Comparison of ENCODE assay signal across 13 cellular contexts in genomic region chr16:15855704-15856003, GRCh38. TPM values are rescaled to one million over a fixed set of nuclear protein-coding genes. Genes with fewer than 3 reads are reported as not detected.
DNase-seq lines count a peak whose midpoint lies in the region; ATAC-seq, FAIRE-seq and TF ChIP-seq lines count a peak whose summit lies in the region.
"Had no signal": no experiment of that assay in that cellular context is flagged by ENCODE, and none has a peak within 500 bp of the region (broad histone marks: within the 10 kb centered on the region; RNA-seq: fewer than 3 reads in every experiment).

No MANE protein-coding gene starts in this region.

- no peak overlapping the region for H2BK120ac ChIP-seq in H1 (replicated peaks; ENCODE audit: low read depth, low read length)

- H3K27me3 ChIP-seq in BLaER1 (peaks cover 60% of the 10 kb centered on the region), H1 (replicated peaks in 1 of 4; ENCODE audit: control insufficient read depth in 3 of 4, extremely low read depth in 1 of 4, insufficient read depth in 3 of 4, low read length in 3 of 4) (peaks cover 4 to 42% (median 31%) of the 10 kb centered on the region in 4 experiments), A673 (replicated peaks; ENCODE audit: insufficient read depth, low read depth, low read length, poor library complexity) (peaks cover 55% of the 10 kb centered on the region)

- H2BK5ac ChIP-seq in H1 (ENCODE audit: low read depth, low read length): no peak overlapping the region

- H3K36me3 ChIP-seq in BLaER1: no peaks in the 10 kb centered on the region
- no peaks in the 10 kb centered on the region for H3K36me3 ChIP-seq in H1 (ENCODE audit: control insufficient read depth in 2 of 4, insufficient read depth in 4 of 4, low read length in 3 of 4)
- no peaks in the 10 kb centered on the region for H3K36me3 ChIP-seq in A673 (ENCODE audit: insufficient read depth, low read length, poor library complexity, severe bottlenecking)
- H3K36me3 ChIP-seq: pancreas had no signal

- H3K79me2 ChIP-seq in H1 (ENCODE audit: control insufficient read depth in 1 of 2, insufficient read depth in 2 of 2, low read length in 2 of 2): no peaks in the 10 kb centered on the region

- H3K23me2 ChIP-seq in H1 (ENCODE audit: low read depth, low read length): peaks cover 12% of the 10 kb centered on the region

- intact Hi-C loops in A673 (cut with micrococcal nuclease; ENCODE audit: unreplicated experiment): no loop called here

- no peak overlapping the region for H2AFZ ChIP-seq in H1 (ENCODE audit: low read length)

- POLR2A ChIA-PET in H1 (lab: Charles Lee; ENCODE audit: partially characterized antibody) (no interaction called here), A673 (lab: Charles Lee; ENCODE audit: low non-redundant PET) (no interaction called here)

- no peak overlapping the region for H4K91ac ChIP-seq in H1 (replicated peaks; ENCODE audit: insufficient read length, low read length)

- no peak overlapping the region for H2BK20ac ChIP-seq in H1 (ENCODE audit: low read length)

- H3K9me3 ChIP-seq in BLaER1: no peaks in the 10 kb centered on the region
- no peaks in the 10 kb centered on the region for H3K9me3 ChIP-seq in H1 (ENCODE audit: insufficient read depth in 2 of 2, low read depth in 1 of 2, low read length in 1 of 2)
- no peaks in the 10 kb centered on the region for H3K9me3 ChIP-seq in A673 (ENCODE audit: low read depth, low read length, poor library complexity, severe bottlenecking)
- H3K9me3 ChIP-seq: pancreas had no signal

- no TSS peak for BruUV-seq in A673 (replicated peaks; lab: Mats Ljungman, UMichigan)

- no peak overlapping the region for H3K4ac ChIP-seq in H1 (replicated peaks; ENCODE audit: insufficient read length, low read depth, low read length)

- H3K56ac ChIP-seq in H1 (replicated peaks; ENCODE audit: insufficient read length, low read depth, low read length): no peak overlapping the region

- FAIRE-seq in H1 (lab: Jason Lieb, UNC): no peak
- FAIRE-seq: bronchial epithelial cell, pancreas had no signal

- H2BK15ac ChIP-seq in H1 (ENCODE audit: low read length): no peak overlapping the region

- H3K4me3 ChIP-seq in BLaER1 (no peak overlapping the region), H1 (ENCODE audit: extremely low read depth in 1 of 4, insufficient read depth in 2 of 4, low read depth in 3 of 4, low read length in 4 of 4) (no peak overlapping the region), A673 (ENCODE audit: low read depth, low read length, poor library complexity, severe bottlenecking) (no peak overlapping the region)
- H3K4me3 ChIP-seq: pancreas had no signal

- TF ChIP-seq CTCF in H1 (IDR thresholded peaks at IDR 0.05; ENCODE audit: control extremely low read depth in 1 of 3, insufficient read depth in 1 of 3, low read depth in 1 of 3, low read length in 3 of 3) (no peak), A673 (conservative IDR thresholded peaks at IDR 0.05; ENCODE audit: low read depth, low read length) (no peak)

- no peak for TF ChIP-seq POLR2A in H1 (IDR thresholded peaks at IDR 0.05; ENCODE audit: control extremely low read depth in 1 of 2, low read depth in 2 of 2, low read length in 2 of 2)

- H4K8ac ChIP-seq in H1 (ENCODE audit: extremely low read depth, insufficient read depth, low read length): no peak overlapping the region

- H3K18ac ChIP-seq in H1 (ENCODE audit: extremely low read depth, low read length): no peak overlapping the region

- no peaks in the 10 kb centered on the region for H3K79me1 ChIP-seq in H1 (ENCODE audit: low read depth, low read length)

- CTCF ChIA-PET in H1 (lab: Charles Lee; ENCODE audit: partially characterized antibody) (no interaction called here), A673 (lab: Charles Lee) (no interaction called here)

- H3K4me1 ChIP-seq in BLaER1 (peaks cover 35% of the 10 kb centered on the region), H1 (replicated peaks in 1 of 4; ENCODE audit: control insufficient read depth in 3 of 4, insufficient read depth in 4 of 4, low read length in 3 of 4) (no peaks in the 10 kb centered on the region; a peak in 2 of 7 replicates), A673 (ENCODE audit: insufficient read depth, low read length, poor library complexity, severe bottlenecking) (no peaks in the 10 kb centered on the region)

- H3K23ac ChIP-seq in H1 (ENCODE audit: insufficient read length): no peak overlapping the region

- H3K9ac ChIP-seq in BLaER1 (no peak overlapping the region), H1 (replicated peaks in 1 of 4; ENCODE audit: extremely low read depth in 1 of 4, low read depth in 3 of 4, low read length in 3 of 4) (no peak overlapping the region)

- H3K27ac ChIP-seq in BLaER1 (no peak overlapping the region), H1 (ENCODE audit: low read depth, low read length) (no peak overlapping the region), A673 (ENCODE audit: low read depth, low read length, poor library complexity, severe bottlenecking) (no peak overlapping the region)
- H3K27ac ChIP-seq: pancreas had no signal

- no peak overlapping the region for H2BK12ac ChIP-seq in H1 (ENCODE audit: low read depth, low read length)

- no peak for TF ChIP-seq RAD21 in H1 (IDR thresholded peaks at IDR 0.05 in 1 of 2, conservative IDR thresholded peaks at IDR 0.05 in 1 of 2; ENCODE audit: low read depth in 2 of 2, low read length in 2 of 2)

- no peak for DNase-seq in H1 (ENCODE audit: low read depth in 1 of 2, low spot score in 2 of 2)
- no peak for DNase-seq in activated CD4-positive, alpha-beta T cell treated with anti-CD3 and anti-CD28 coated beads for 4 hours
- no peak for DNase-seq in activated T-cell treated with anti-CD3 and anti-CD28 coated beads, Interleukin-2, amount 50 U/mL, for 48 hours
- no peak for DNase-seq in A673 (ENCODE audit: low spot score)
- no peak for DNase-seq in left lobe of liver (ENCODE audit: low spot score)
- DNase-seq: ACHN; activated CD4-positive, alpha-beta T cell treated with anti-CD3 and anti-CD28 coated beads, Interleukin-2, amount 10 ng/mL, durations not matched to agents 7 days and 5 days; pancreas had no signal

- H4K20me1 ChIP-seq in BLaER1: peaks cover 21% of the 10 kb centered on the region
- H4K20me1 ChIP-seq in H1 (replicated peaks in 1 of 2; ENCODE audit: control insufficient read depth in 1 of 2, insufficient read depth in 2 of 2, low read length in 2 of 2): no peaks in the 10 kb centered on the region

- no peak overlapping the region for H3K14ac ChIP-seq in H1 (ENCODE audit: insufficient read length)

- no peak for TF ChIP-seq EP300 in H1 (IDR thresholded peaks at IDR 0.05; ENCODE audit: borderline replicate concordance in 1 of 2, low read depth in 2 of 2, low read length in 2 of 2)

- peak; percentile 79 for ATAC-seq in GM19395 (IDR thresholded peaks at IDR 0.05; ENCODE audit: unreplicated experiment)
- peak; percentile 60 for ATAC-seq in HG02981 (IDR thresholded peaks at IDR 0.05; ENCODE audit: unreplicated experiment)
- no peak for ATAC-seq in left lobe of liver
- ATAC-seq: pancreas had no signal

- H4K5ac ChIP-seq in H1 (ENCODE audit: insufficient read length, low read depth, low read length): no peak overlapping the region

- 89% methylated on average over 5 of the region's 5 CpGs; no CpG with 5 or more reads in 1 of the 2 experiments for WGBS in H1 (ENCODE audit: extremely low coverage in 1 of 2, insufficient coverage in 1 of 2, insufficient read length in 1 of 2, insufficient replicate concordance in 2 of 2, low coverage in 1 of 2, low lambda C conversion rate in 2 of 2, missing lambda C conversion rate in 1 of 2), 2 experiments

- H3K4me2 ChIP-seq in BLaER1: peak overlapping the region; percentile 55
- no peak overlapping the region for H3K4me2 ChIP-seq in H1 (ENCODE audit: insufficient read depth in 1 of 2, low read depth in 2 of 2, low read length in 2 of 2)

- no peak overlapping the region for H2AK5ac ChIP-seq in H1 (ENCODE audit: low read depth, low read length)

TF ChIP-seq in H1, 55 proteins besides CTCF, POLR2A, EP300 and RAD21:
- TF ChIP-seq SUZ12 (IDR thresholded peaks at IDR 0.05; ENCODE audit: low read length): 0 out of 2 replicates have a peak, but pooled peaks have one; percentile 5
- TF ChIP-seq NRF1 (IDR thresholded peaks at IDR 0.05; ENCODE audit: low read depth, low read length): no peak

RNA-seq across cellular contexts. Expression of gene MYH11, which starts 1.2 kb away (rescaled TPM):
- 0.71 and 0.78 TPM in 2 replicates for total RNA-seq in H1 (2021; fragmentation: NEBNext Ultra II Directional; extraction: Animal tissue kit (Norgen Biotek cat#: 25700))
- 0.11 and 0.20 TPM in 2 replicates for polyA plus RNA-seq in H1 (2011; rRNA removed)
- 0.40 TPM for polyA plus RNA-seq in H1 (2011; cell fraction: cytosol; rRNA removed)
- 0.39 TPM for polyA plus RNA-seq in H1 (2011; cell fraction: nucleus; rRNA removed)
- 0.93 to 1.4 TPM (median 1.0 TPM) in 4 replicates for polyA plus RNA-seq in H1 (2012, experiment 1 of 2)
- 0.21 TPM for polyA plus RNA-seq in H1 (2012, experiment 2 of 2)
- polyA plus RNA-seq in H1 (2013, experiment 1 of 2): 0.63 TPM
- 0.79 TPM for polyA plus RNA-seq in H1 (2013, experiment 2 of 2)
- 0.60 and 0.63 TPM in 2 replicates for polyA minus RNA-seq in H1 (2011; rRNA and poly(A)+ RNA removed)
- polyA minus RNA-seq in H1 (2011; cell fraction: cytosol; rRNA and poly(A)+ RNA removed): 0.73 TPM
- polyA minus RNA-seq in H1 (2011; cell fraction: nucleus; rRNA and poly(A)+ RNA removed): 0.50 TPM
- total RNA-seq in A673 (2021) (not detected in 2 replicates), left lobe of liver (2.7 TPM)
- total RNA-seq: RPMI7951 had no signal

RNA-seq across cellular contexts. Expression of gene CEP20, which starts 32.7 kb away (rescaled TPM):
- total RNA-seq in H1 (2021; fragmentation: NEBNext Ultra II Directional; extraction: Animal tissue kit (Norgen Biotek cat#: 25700)): 33.2 and 49.0 TPM in 2 replicates
- polyA plus RNA-seq in H1 (2011; rRNA removed): 10.2 and 16.2 TPM in 2 replicates
- 20.7 TPM for polyA plus RNA-seq in H1 (2011; cell fraction: cytosol; rRNA removed)
- polyA plus RNA-seq in H1 (2011; cell fraction: nucleus; rRNA removed): 6.0 TPM
- 17.0 to 42.4 TPM (median 19.0 TPM) in 4 replicates for polyA plus RNA-seq in H1 (2012, experiment 1 of 2)
- 8.8 TPM for polyA plus RNA-seq in H1 (2012, experiment 2 of 2)
- 28.9 TPM for polyA plus RNA-seq in H1 (2013, experiment 1 of 2)
- polyA plus RNA-seq in H1 (2013, experiment 2 of 2): 34.3 TPM
- polyA minus RNA-seq in H1 (2011; rRNA and poly(A)+ RNA removed): 14.8 and 30.1 TPM in 2 replicates
- polyA minus RNA-seq in H1 (2011; cell fraction: cytosol; rRNA and poly(A)+ RNA removed): 13.4 TPM
- 9.7 TPM for polyA minus RNA-seq in H1 (2011; cell fraction: nucleus; rRNA and poly(A)+ RNA removed)
- total RNA-seq in A673 (2021) (50.2 and 51.0 TPM in 2 replicates), left lobe of liver (12.2 TPM)
